Comparison of ENCODE assay signal across 1 cellular context in genomic region chr12:2890388-2891239, GRCh38.
TF ChIP-seq lines count a peak whose summit lies in the region.

TSS of gene TULP3 (plus strand) at chr12:2890891. CDS start at chr12:2890948, 57 bp downstream.

TF ChIP-seq in HepG2, 621 proteins besides CTCF, POLR2A, EP300 and RAD21 (continued from another document and continues in another):
- TF ChIP-seq THAP9 (CRISPR knock-in tag; IDR thresholded peaks at IDR 0.05; ENCODE audit: borderline replicate concordance) (peak; percentile 97), PAXIP1 (CRISPR knock-in tag; conservative IDR thresholded peaks at IDR 0.05) (peak; percentile 59), SIN3A (IDR thresholded peaks at IDR 0.05; ENCODE audit: borderline replicate concordance, low read depth, low read length) (peak; percentile 76; the same call in 1 of the 2 replicates), GTF2F1 (IDR thresholded peaks at IDR 0.05; ENCODE audit: low read length) (no peak), PPARG (CRISPR knock-in tag; conservative IDR thresholded peaks at IDR 0.05) (no peak), CREM (IDR thresholded peaks at IDR 0.05) (peak; percentile 35; the same call in 1 of the 2 replicates), CREM (CRISPR knock-in tag; IDR thresholded peaks at IDR 0.05) (no peak), CHD2 (IDR thresholded peaks at IDR 0.05; ENCODE audit: low read depth, low read length) (peak; percentile 52; the same call in 1 of the 2 replicates), ZNF12 (CRISPR knock-in tag; IDR thresholded peaks at IDR 0.05) (0 out of 2 replicates have a peak, but pooled peaks have one; percentile 6), ZNF431 (CRISPR knock-in tag; IDR thresholded peaks at IDR 0.05; ENCODE audit: borderline replicate concordance, low read depth) (peak; percentile 68), NFAT5 (CRISPR knock-in tag; IDR thresholded peaks at IDR 0.05) (peak; percentile 57), ZNF629 (CRISPR knock-in tag; conservative IDR thresholded peaks at IDR 0.05) (no peak), ZNF503 (CRISPR knock-in tag; IDR thresholded peaks at IDR 0.05) (0 out of 2 replicates have a peak, but pooled peaks have one; percentile 19), YY1 (IDR thresholded peaks at IDR 0.05; ENCODE audit: insufficient read depth, insufficient replicate concordance, low read depth, low read length) (peak; percentile 58), ZNF781 (CRISPR knock-in tag; IDR thresholded peaks at IDR 0.05; ENCODE audit: borderline replicate concordance, not compliant biosample characterization) (no peak), RFX5 (IDR thresholded peaks at IDR 0.05; ENCODE audit: low read depth, low read length) (peak; percentile 86), BCL6 (CRISPR knock-in tag; IDR thresholded peaks at IDR 0.05) (peak; percentile 43; the same call in 1 of the 2 replicates), NFE2L2 (IDR thresholded peaks at IDR 0.05; ENCODE audit: low read length) (no peak), GMEB1 (CRISPR knock-in tag; IDR thresholded peaks at IDR 0.05; ENCODE audit: borderline replicate concordance) (peak; percentile 92), ZNF563 (CRISPR knock-in tag; IDR thresholded peaks at IDR 0.05) (peak; percentile 73), TSC22D2 (CRISPR knock-in tag; IDR thresholded peaks at IDR 0.05; ENCODE audit: borderline replicate concordance) (0 out of 2 replicates have a peak, but pooled peaks have one; percentile 84), RFX1 (IDR thresholded peaks at IDR 0.05) (peak; percentile 97), ZNF225 (CRISPR knock-in tag; IDR thresholded peaks at IDR 0.05) (no peak), ZNF234 (CRISPR knock-in tag; conservative IDR thresholded peaks at IDR 0.05) (peak; percentile 92; the same call in 1 of the 2 replicates), ZNF367 (CRISPR knock-in tag; IDR thresholded peaks at IDR 0.05; ENCODE audit: borderline replicate concordance) (peak; percentile 59; the same call in 1 of the 2 replicates), AGO1 (IDR thresholded peaks at IDR 0.05; ENCODE audit: low read depth, low read length, poor library complexity, severe bottlenecking) (peak; percentile 84), JARID2 (CRISPR knock-in tag; IDR thresholded peaks at IDR 0.05; ENCODE audit: insufficient replicate concordance) (peak; percentile 21), DBP (CRISPR knock-in tag; IDR thresholded peaks at IDR 0.05; ENCODE audit: not compliant biosample characterization) (peak; percentile 14), AFF4 (CRISPR knock-in tag; IDR thresholded peaks at IDR 0.05) (no peak), AKAP8 (CRISPR knock-in tag; IDR thresholded peaks at IDR 0.05) (peak; percentile 91), FLYWCH1 (CRISPR knock-in tag; IDR thresholded peaks at IDR 0.05) (0 out of 2 replicates have a peak, but pooled peaks have one; percentile 68), ZXDC (CRISPR knock-in tag; IDR thresholded peaks at IDR 0.05) (no peak; the same call in 1 of the 2 replicates)
